In genomic region chr13:39196957-39197644, GRCh38 we compare ENCODE assay signal across 12 cellular contexts.
DNase-seq lines count a peak whose midpoint lies in the region; ATAC-seq and TF ChIP-seq lines count a peak whose summit lies in the region.
"Had no signal": no experiment of that assay in that cellular context is flagged by ENCODE, and none has a peak within 500 bp of the region (broad histone marks: within the 10 kb centered on the region; RNA-seq: fewer than 3 reads in every experiment).

No MANE protein-coding gene starts in this region.

- no peak overlapping the region for H3K4me3 ChIP-seq in GM12865 (ENCODE audit: low read depth, low read length)
- H3K4me3 ChIP-seq in OCI-LY3 (ENCODE audit: low read length), result peak overlapping the region; percentile 62
- no peak overlapping the region for H3K4me3 ChIP-seq in brain microvascular endothelial cell (ENCODE audit: low read depth, low read length)
- no peak overlapping the region for H3K4me3 ChIP-seq in MG63
- H3K4me3 ChIP-seq: GM23248 had no signal

- H3K27ac Mint-ChIP-seq in Calu3 (ENCODE audit: unreplicated experiment), result no peak overlapping the region

- H3K36me3 ChIP-seq in OCI-LY3 (replicated peaks; ENCODE audit: low read depth, low read length) (no peaks in the 10 kb centered on the region), brain microvascular endothelial cell (replicated peaks) (no peaks in the 10 kb centered on the region), MG63 (no peaks in the 10 kb centered on the region)

- H3K4me1 ChIP-seq in OCI-LY3 (ENCODE audit: low read length), result peaks cover 19% of the 10 kb centered on the region

- H3K9me3 Mint-ChIP-seq in Calu3 (ENCODE audit: low read depth, unreplicated experiment), result no peaks in the 10 kb centered on the region

- intact Hi-C loops in Calu3 (cut with micrococcal nuclease; ENCODE audit: unreplicated experiment), result no loop called here

- H3K27me3 ChIP-seq in OCI-LY3 (ENCODE audit: low read depth, low read length) (no peaks in the 10 kb centered on the region), brain microvascular endothelial cell (replicated peaks) (no peaks in the 10 kb centered on the region), MG63 (no peaks in the 10 kb centered on the region)

- H2AFZ ChIP-seq in OCI-LY3 (ENCODE audit: low read depth, low read length), result peak overlapping the region; percentile 18; the same call in 1 of the 2 replicates
- H2AFZ ChIP-seq: GM23248 had no signal

- BruUV-seq in Calu3 (replicated peaks; lab: Mats Ljungman, UMichigan), result no TSS peak

- no peaks in the 10 kb centered on the region for H3K36me3 Mint-ChIP-seq in Calu3 (ENCODE audit: insufficient read depth, unreplicated experiment)

- no peak overlapping the region for H3K9ac ChIP-seq in OCI-LY3 (ENCODE audit: low read length)
- H3K9ac ChIP-seq: GM23248 had no signal

- peak overlapping the region; percentile 55 for H3K27ac ChIP-seq in OCI-LY3 (ENCODE audit: low read length)
- H3K27ac ChIP-seq in brain microvascular endothelial cell, result no peak overlapping the region
- H3K27ac ChIP-seq: GM23248, VCaP had no signal

- ATAC-seq in GM18858 (IDR thresholded peaks at IDR 0.05; ENCODE audit: unreplicated experiment), result peak; percentile 75
- peak; percentile 77 for ATAC-seq in HG02763 (IDR thresholded peaks at IDR 0.05; ENCODE audit: unreplicated experiment)

- H3K79me2 ChIP-seq in OCI-LY3 (ENCODE audit: low read length), result no peaks in the 10 kb centered on the region

- no peaks in the 10 kb centered on the region for H3K4me1 Mint-ChIP-seq in Calu3 (ENCODE audit: low read depth, unreplicated experiment)

- H3K9me3 ChIP-seq in OCI-LY3 (ENCODE audit: insufficient read depth, low read length) (no peaks in the 10 kb centered on the region), MG63 (no peaks in the 10 kb centered on the region)

- H3K4me3 Mint-ChIP-seq in Calu3 (ENCODE audit: low read depth, unreplicated experiment), result no peak overlapping the region

- H3K27me3 Mint-ChIP-seq in Calu3 (ENCODE audit: unreplicated experiment), result peaks cover 26% of the 10 kb centered on the region

- TF ChIP-seq CTCF in GM12865 (IDR thresholded peaks at IDR 0.05; ENCODE audit: insufficient read depth, low read depth, low read length, missing control alignments) (no peak), OCI-LY3 (IDR thresholded peaks at IDR 0.05; ENCODE audit: low read depth, low read length) (no peak), brain microvascular endothelial cell (IDR thresholded peaks at IDR 0.05; ENCODE audit: low read depth, low read length, missing control alignments) (no peak), Calu3 (IDR thresholded peaks at IDR 0.05; ENCODE audit: unreplicated experiment) (no peak)

- CTCF ChIA-PET in Calu3 (lab: Charles Lee), result no interaction called here

- DNase-seq in GM12865 (ENCODE audit: low read depth) (peak; percentile 35), brain microvascular endothelial cell (no peak), NCI-H748 (lab: John Stamatoyannopoulos, UW; ENCODE audit: unreplicated experiment) (no peak), Calu3 (no peak), MG63 (no peak)
- DNase-seq: aorta; GM23248; NK-92 treated with Interleukin-12 subunit alpha and Interleukin-12 subunit beta, amount 100 ng/mL, for 24 hours had no signal

- in situ Hi-C loops in brain microvascular endothelial cell (cut with HindIII; ENCODE audit: low pct_ligation_motif_present, low sequenced_read_pairs), result no loop called here

- H4K20me1 ChIP-seq in OCI-LY3 (ENCODE audit: insufficient read depth, low read length), result no peaks in the 10 kb centered on the region

- peak overlapping the region; percentile 77 for H3K4me2 ChIP-seq in OCI-LY3 (ENCODE audit: low read length)
